In the genomic region with DNA sequence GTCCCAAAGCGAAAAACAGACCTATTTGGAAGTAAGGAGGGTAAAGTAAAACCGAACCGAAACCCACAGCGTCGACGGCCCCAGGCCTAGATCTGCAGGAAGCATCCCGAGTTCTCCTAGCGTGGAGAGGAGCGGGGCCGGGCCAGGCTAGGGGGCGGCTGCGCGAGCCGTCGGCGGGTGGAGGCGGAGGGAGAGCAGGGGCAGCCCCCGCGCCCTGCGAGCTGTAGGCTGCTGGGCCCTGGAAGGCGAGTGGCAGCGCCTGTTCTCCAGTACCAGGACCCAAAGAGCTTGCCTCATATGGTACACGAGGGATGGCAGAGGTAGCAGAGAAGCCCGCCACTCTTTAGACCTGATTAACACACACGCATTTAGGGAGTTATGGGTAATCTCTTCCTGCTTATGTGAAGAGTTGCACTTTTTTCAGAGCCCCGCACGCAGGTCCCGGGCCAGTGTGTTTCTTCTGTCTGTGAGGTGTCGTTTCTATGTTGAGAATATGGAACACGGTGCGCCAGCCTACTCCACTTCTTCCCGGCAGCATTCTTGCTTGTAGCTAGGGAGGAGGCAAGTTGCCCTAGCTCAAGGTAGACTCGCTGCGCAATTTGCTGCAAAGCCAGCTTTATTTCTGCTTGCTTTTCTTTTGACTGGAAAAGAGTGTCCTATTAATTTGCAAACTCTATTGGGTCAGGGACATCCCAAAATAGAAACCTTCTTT, we compare ENCODE assay signal across 11 cellular contexts.
DNase-seq lines count a peak whose midpoint lies in the region; ATAC-seq, FAIRE-seq and TF ChIP-seq lines count a peak whose summit lies in the region.
"Had no signal": no experiment of that assay in that cellular context is flagged by ENCODE, and none has a peak within 500 bp of the region (broad histone marks: within the 10 kb centered on the region; RNA-seq: fewer than 3 reads in every experiment).

No MANE protein-coding gene starts in this region.

- H3K4me3 ChIP-seq in GM23248, result peak overlapping the region; percentile 66
- H3K4me3 ChIP-seq in gastroesophageal sphincter, result peak overlapping the region in 1 of 2 donors; percentile 55
- H3K4me3 ChIP-seq in skeletal muscle satellite cell (ENCODE audit: low read length), result peak overlapping the region; percentile 65

- H3K4me2 ChIP-seq in GM23248 (ENCODE audit: unreplicated experiment), result peak overlapping the region; percentile 43
- H3K4me2 ChIP-seq in skeletal muscle satellite cell (ENCODE audit: low read length), result peak overlapping the region; percentile 77

- TF ChIP-seq EP300 in gastroesophageal sphincter (IDR thresholded peaks at IDR 0.05), result no peak

- peak overlapping the region; percentile 90 for H2AFZ ChIP-seq in GM23248

- DNase-seq in GM23248 (no peak), T-cell (peak in 1 of 34 experiments; percentile 0), hippocampal formation (lab: John Stamatoyannopoulos, UW) (no peak), NCI-H2171 (lab: John Stamatoyannopoulos, UW) (no peak), GM12892 (ENCODE audit: insufficient read length) (no peak), KG1 (lab: John Stamatoyannopoulos, UW) (no peak)

- FAIRE-seq in GM12892 (lab: Jason Lieb, UNC), result no peak
- FAIRE-seq: colon, GM18507, pancreas had no signal

- H3K27me3 ChIP-seq in GM23248 (replicated peaks; ENCODE audit: insufficient read depth) (no peaks in the 10 kb centered on the region), gastroesophageal sphincter (no peaks in the 10 kb centered on the region), skeletal muscle satellite cell (ENCODE audit: control insufficient read depth, insufficient read depth, low read length) (peaks cover 7% of the 10 kb centered on the region)
- H3K27me3 ChIP-seq: pancreas had no signal

- H3K79me2 ChIP-seq in GM23248 (ENCODE audit: insufficient read depth), result no peaks in the 10 kb centered on the region

- no peaks in the 10 kb centered on the region for H3F3A ChIP-seq in GM23248 (ENCODE audit: insufficient read depth)

- H3K4me1 ChIP-seq in GM23248 (ENCODE audit: insufficient read depth) (no peaks in the 10 kb centered on the region), gastroesophageal sphincter (peaks cover 0 to 15% (median 5%) of the 10 kb centered on the region in 3 donors), skeletal muscle satellite cell (ENCODE audit: control insufficient read depth, insufficient read depth, low read length) (peaks cover 10% of the 10 kb centered on the region)
- H3K4me1 ChIP-seq: pancreas had no signal

- POLR2A ChIA-PET in T-cell (lab: Charles Lee), result no interaction called here

- ATAC-seq in T-cell (replicated peaks in 1 of 4), result peak in 3 of 4 experiments; percentile 10 to 24 (median 19)
- peak; percentile 27 for ATAC-seq in gastroesophageal sphincter

- peak overlapping the region; percentile 40; the same call in 1 of the 2 replicates for H3K9ac ChIP-seq in GM23248
- peak overlapping the region; percentile 35 for H3K9ac ChIP-seq in skeletal muscle satellite cell (ENCODE audit: low read depth, low read length)

- TF ChIP-seq CTCF in gastroesophageal sphincter (IDR thresholded peaks at IDR 0.05), result no peak

- H3K36me3 ChIP-seq in GM23248 (ENCODE audit: low read depth), result no peaks in the 10 kb centered on the region
- no peaks in the 10 kb centered on the region for H3K36me3 ChIP-seq in gastroesophageal sphincter
- no peaks in the 10 kb centered on the region for H3K36me3 ChIP-seq in skeletal muscle satellite cell (ENCODE audit: insufficient read depth, low read length)
- H3K36me3 ChIP-seq: pancreas had no signal

- H3K27ac Mint-ChIP-seq in T-cell, result no peak overlapping the region

- TF ChIP-seq POLR2A in gastroesophageal sphincter (IDR thresholded peaks at IDR 0.05), result no peak
- TF ChIP-seq POLR2A in GM12892 (IDR thresholded peaks at IDR 0.05; ENCODE audit: low read depth, low read length), result no peak

- 47% methylated on average over 34 of the region's 34 CpGs for WGBS in GM23248 (ENCODE audit: low coverage in 1 of 2, low lambda C conversion rate in 2 of 2, missing lambda C conversion rate in 2 of 2), 2 experiments
- WGBS in gastroesophageal sphincter (ENCODE audit: low coverage in 1 of 2), 2 donors, result 53 to 93% methylated on average over 4 to 9 of the region's 34 CpGs

- CTCF ChIA-PET in T-cell (lab: Charles Lee), result no interaction called here

- H3K36me3 Mint-ChIP-seq in T-cell, result no peaks in the 10 kb centered on the region

- no peaks in the 10 kb centered on the region for H3K9me3 Mint-ChIP-seq in T-cell

- H3K4me1 Mint-ChIP-seq in T-cell, result peaks cover 0 to 3% (median 2%) of the 10 kb centered on the region in 3 donors

- no peaks in the 10 kb centered on the region for H3K9me2 ChIP-seq in GM23248 (ENCODE audit: insufficient read depth)

- H3K9me3 ChIP-seq in GM23248 (ENCODE audit: low read depth), result no peaks in the 10 kb centered on the region
- no peaks in the 10 kb centered on the region for H3K9me3 ChIP-seq in gastroesophageal sphincter
- no peaks in the 10 kb centered on the region for H3K9me3 ChIP-seq in skeletal muscle satellite cell (replicated peaks; ENCODE audit: low read length)
- H3K9me3 ChIP-seq: pancreas had no signal

- peaks cover 22 to 27% of the 10 kb centered on the region in 2 donors for H3K27me3 Mint-ChIP-seq in T-cell

- peak overlapping the region; percentile 37 to 62 (median 49) for H3K4me3 Mint-ChIP-seq in T-cell

- no peaks in the 10 kb centered on the region for H4K20me1 ChIP-seq in GM23248 (ENCODE audit: insufficient read depth)

- in situ Hi-C loops in GM23248 (cut with MboI), result no loop called here

- H3K27ac ChIP-seq in GM23248 (no peak overlapping the region), gastroesophageal sphincter (peak overlapping the region in 1 of 4 donors; percentile 41)
- H3K27ac ChIP-seq: pancreas had no signal
